Comparison of ENCODE assay signal across 10 cellular contexts in genomic region chr11:3135491-3136440, GRCh38. TPM values are rescaled to one million over a fixed set of nuclear protein-coding genes. Genes with fewer than 3 reads are reported as not detected.
A peak's percentile ranks its signal among the peaks of the same experiment; 100 is the strongest.
DNase-seq lines count a peak whose midpoint lies in the region; ATAC-seq and TF ChIP-seq lines count a peak whose summit lies in the region.
"Had no signal": no experiment of that assay in that cellular context is flagged by ENCODE, and none has a peak within 500 bp of the region (broad histone marks: within the 10 kb centered on the region; RNA-seq: fewer than 3 reads in every experiment).

No MANE protein-coding gene starts in this region.

- H3K27ac ChIP-seq in mesendoderm (ENCODE audit: low read depth, low read length), result no peak overlapping the region
- no peak overlapping the region for H3K27ac ChIP-seq in foreskin keratinocyte

- H3K4me3 Mint-ChIP-seq in central memory CD8-positive, alpha-beta T cell, result peak overlapping the region; percentile 57
- H3K4me3 Mint-ChIP-seq: naive B cell had no signal

- H3K9me3 Mint-ChIP-seq in central memory CD8-positive, alpha-beta T cell, result no peaks in the 10 kb centered on the region

- peaks cover 1% of the 10 kb centered on the region for H3K36me3 Mint-ChIP-seq in central memory CD8-positive, alpha-beta T cell (ENCODE audit: insufficient read depth)
- H3K36me3 Mint-ChIP-seq: naive B cell had no signal

- no peak for TF ChIP-seq CTCF in foreskin keratinocyte (conservative IDR thresholded peaks at IDR 0.05)

- no peaks in the 10 kb centered on the region for H3K36me3 ChIP-seq in mesendoderm (ENCODE audit: control insufficient read depth, insufficient read depth, low read length)

- in situ Hi-C loops in ACHN (cut with HindIII; ENCODE audit: low pct_ligation_motif_present, low pct_unique_long_range_greater_than_20kb, low sequenced_read_pairs), result no loop called here

- no peak overlapping the region for H4K8ac ChIP-seq in mesendoderm (ENCODE audit: low read depth, low read length)

- no peak overlapping the region for H3K4me2 ChIP-seq in mesendoderm (ENCODE audit: low read length)

- H3K27me3 ChIP-seq in mesendoderm (ENCODE audit: insufficient read depth, low read length, poor library complexity), result no peaks in the 10 kb centered on the region
- H3K27me3 ChIP-seq in foreskin keratinocyte, result no peaks in the 10 kb centered on the region

- no peaks in the 10 kb centered on the region for H3K79me2 ChIP-seq in mesendoderm (ENCODE audit: control insufficient read depth, insufficient read depth, low read length)

- no peak overlapping the region for H2BK15ac ChIP-seq in mesendoderm (replicated peaks; ENCODE audit: low read depth)

- no peak overlapping the region for H2BK120ac ChIP-seq in mesendoderm (ENCODE audit: low read depth, low read length)

- WGBS in mesendoderm (ENCODE audit: extremely low coverage, insufficient coverage, low lambda C conversion rate), result no CpG with 5 or more reads among the region's 15 CpGs

- no peak overlapping the region for H2BK5ac ChIP-seq in mesendoderm (ENCODE audit: low read length)

- H3K4me1 ChIP-seq in mesendoderm (ENCODE audit: control insufficient read depth, low read depth, low read length) (no peaks in the 10 kb centered on the region), foreskin keratinocyte (no peaks in the 10 kb centered on the region)

- H3K23ac ChIP-seq in mesendoderm (ENCODE audit: low read length), result no peak overlapping the region

- no peak overlapping the region for H3K4ac ChIP-seq in mesendoderm (ENCODE audit: low read depth, low read length)

- H3K4me3 ChIP-seq in Jurkat, Clone E6-1 (ENCODE audit: low read length), result no peak overlapping the region
- H3K4me3 ChIP-seq in mesendoderm (ENCODE audit: low read length), result no peak overlapping the region

- H3K4me1 Mint-ChIP-seq in central memory CD8-positive, alpha-beta T cell, result peaks cover 30% of the 10 kb centered on the region

- H4K5ac ChIP-seq in mesendoderm (ENCODE audit: low read length), result no peak overlapping the region

- no peak overlapping the region for H3K18ac ChIP-seq in mesendoderm (ENCODE audit: low read length)

- peak; percentile 33 for DNase-seq in CD1c-positive myeloid dendritic cell (ENCODE audit: extremely low spot score)
- peak; percentile 54 for DNase-seq in Jurkat, Clone E6-1 (ENCODE audit: low read depth, low spot score)
- DNase-seq in central memory CD8-positive, alpha-beta T cell (ENCODE audit: low spot score in 2 of 2), result no peak
- peak; percentile 86 for DNase-seq in mesendoderm
- DNase-seq in ACHN, result no peak
- DNase-seq in GM19240 (ENCODE audit: insufficient read length, low spot score), result no peak
- DNase-seq in glomerular visceral epithelial cell (ENCODE audit: extremely low spot score), result no peak
- DNase-seq in foreskin keratinocyte, result no peak
- DNase-seq: activated CD8-positive, alpha-beta memory T cell treated with anti-CD3 and anti-CD28 coated beads for 24 hours; naive B cell had no signal

- no peak overlapping the region for H3K9ac ChIP-seq in mesendoderm (ENCODE audit: low read length)

- peak overlapping the region; percentile 55 for H3K27ac Mint-ChIP-seq in central memory CD8-positive, alpha-beta T cell (ENCODE audit: low read depth)

- ATAC-seq in central memory CD8-positive, alpha-beta T cell (replicated peaks; ENCODE audit: extremely low read depth, poor library complexity, severe bottlenecking), result peak; percentile 49
- no peak for ATAC-seq in foreskin keratinocyte

- H3K27me3 Mint-ChIP-seq in central memory CD8-positive, alpha-beta T cell, result no peaks in the 10 kb centered on the region
- H3K27me3 Mint-ChIP-seq: naive B cell had no signal

- no peak overlapping the region for H2AK5ac ChIP-seq in mesendoderm (ENCODE audit: low read length)

- H3K56ac ChIP-seq in mesendoderm (ENCODE audit: low read length), result no peak overlapping the region

- H3K79me1 ChIP-seq in mesendoderm (ENCODE audit: low read length), result no peaks in the 10 kb centered on the region

RNA-seq across cellular contexts. Expression of gene OSBPL5, which starts 29.3 kb away (rescaled TPM):
- 19.0 TPM for polyA plus RNA-seq in Jurkat, Clone E6-1 (2012; ENCODE audit: insufficient read depth, insufficient read length)
- polyA plus RNA-seq in mesendoderm (2013, experiment 1 of 2), result 1.7 TPM
- polyA plus RNA-seq in mesendoderm (2013, experiment 2 of 2), result 1.4 TPM
- 13.0 and 16.4 TPM in 2 replicates for total RNA-seq in foreskin keratinocyte
- 7.7 and 9.0 TPM in 2 replicates for polyA plus RNA-seq in foreskin keratinocyte

Comparison
In these comparisons a context has a peak if more than half of its experiments do, and no peak if none do; other contexts are left out.
1. DNase-seq: peak in CD1c-positive myeloid dendritic cell (single experiment), Jurkat, Clone E6-1 (single experiment) and mesendoderm (single experiment); none in central memory CD8-positive, alpha-beta T cell (0 of 2), ACHN (single experiment), GM19240 (single experiment), glomerular visceral epithelial cell (single experiment) and foreskin keratinocyte (0 of 2).